ENCODE assay signal across 23 cellular contexts in the genomic region with DNA sequence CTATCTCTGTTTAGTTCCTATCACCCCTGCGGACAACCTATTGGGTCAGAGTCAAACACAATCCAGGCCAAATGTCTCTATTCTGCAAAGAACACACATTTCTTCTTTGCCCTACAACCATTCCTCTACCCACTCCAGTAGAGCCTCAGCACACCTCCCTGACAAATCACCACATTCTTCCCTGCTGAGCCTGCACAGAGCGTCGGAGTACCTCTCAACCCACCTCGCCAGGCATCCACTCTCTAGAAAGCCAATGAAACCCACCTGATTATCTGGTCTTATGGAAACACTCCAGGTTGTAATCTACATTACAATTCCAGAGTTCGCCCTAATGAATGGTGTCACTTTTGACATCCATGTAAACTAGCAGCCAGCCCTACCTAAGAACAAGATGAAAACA. TPM values are rescaled to one million over a fixed set of nuclear protein-coding genes. Genes with fewer than 3 reads are reported as not detected.
"Had no signal": no experiment of that assay in that cellular context is flagged by ENCODE, and none has a peak within 500 bp of the region (broad histone marks: within the 10 kb centered on the region; RNA-seq: fewer than 3 reads in every experiment).

No MANE protein-coding gene starts in this region.

- H3K9me2 ChIP-seq: SK-N-SH had no signal

- H3K4me2 ChIP-seq: SK-N-SH had no signal

- DNase-seq: KBM-7, MV-4-11, NCI-H1048, NCI-H1105, NCI-H1417, NCI-H1436 treated with DMSO at 0.1 percent for 48 hours, NCI-H1694, NCI-H1930, NCI-H2081, NCI-H2107, NCI-H2171 treated with DMSO at 0.1 percent for 48 hours, NCI-H345, NCI-H446 treated with DMSO at 0.1 percent for 48 hours, NCI-H510A treated with DMSO at 0.1 percent for 48 hours, NCI-H526 treated with DMSO at 0.1 percent for 48 hours, NCI-H748 treated with DMSO at 0.1 percent for 48 hours, RPMI8226, SHP77, SK-N-SH, SW 1271, T-cell had no signal

- H3K9ac ChIP-seq: SK-N-SH had no signal

- FAIRE-seq: RCC 7860 had no signal

- H3K4me1 Mint-ChIP-seq: T-cell had no signal

- H3K27ac Mint-ChIP-seq: T-cell had no signal

- ATAC-seq: T-cell had no signal

- H3K27me3 Mint-ChIP-seq: T-cell had no signal

- H3K9me3 ChIP-seq: SK-N-SH had no signal

- H3K4me3 Mint-ChIP-seq: T-cell had no signal

RNA-seq across cellular contexts. Expression of a gene that starts 47.1 kb away (rescaled TPM):
- total RNA-seq: HT-29 had no signal
